Comparison of ENCODE assay signal across 8 cellular contexts in the genomic region with DNA sequence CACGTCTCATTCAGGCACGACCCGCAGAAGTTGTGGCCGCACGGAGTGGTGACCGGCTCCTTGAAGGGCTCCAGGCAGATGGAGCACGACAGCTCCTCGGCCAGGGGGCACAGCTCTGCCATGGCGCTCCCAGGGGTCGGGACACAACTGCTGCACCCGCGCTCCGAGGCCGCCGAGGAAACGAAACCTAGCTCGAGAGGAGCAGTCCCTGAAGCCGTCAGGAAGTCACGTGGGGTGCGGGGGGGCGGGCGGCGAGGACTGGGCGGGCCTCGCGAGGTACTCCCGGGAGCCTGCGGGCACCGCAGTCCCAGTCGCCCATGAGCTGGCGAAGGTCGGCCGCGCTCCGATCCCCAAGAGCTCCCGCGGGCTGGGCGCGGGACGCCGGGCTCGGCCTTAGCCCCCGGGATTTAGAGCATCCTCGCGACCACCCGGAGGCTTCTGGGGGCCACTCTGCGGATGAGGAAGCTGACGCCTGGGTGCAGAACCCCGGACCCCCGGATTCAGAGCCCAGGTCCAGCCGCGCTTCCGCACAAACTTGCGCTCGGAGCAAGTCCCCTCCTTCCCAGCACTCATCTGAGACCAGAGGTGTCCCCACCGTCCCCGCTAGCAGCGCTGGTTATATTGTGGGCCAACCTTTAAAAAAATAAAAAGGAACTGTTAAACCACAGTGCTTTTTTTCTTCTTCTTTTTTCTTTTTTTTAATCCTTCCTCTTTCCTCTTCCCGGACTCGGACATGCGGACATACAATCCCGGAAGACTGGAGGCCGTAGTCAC. TPM values are rescaled to one million over a fixed set of nuclear protein-coding genes. Genes with fewer than 3 reads are reported as not detected.
DNase-seq lines count a peak whose midpoint lies in the region; ATAC-seq and TF ChIP-seq lines count a peak whose summit lies in the region.

A gene with protein sequence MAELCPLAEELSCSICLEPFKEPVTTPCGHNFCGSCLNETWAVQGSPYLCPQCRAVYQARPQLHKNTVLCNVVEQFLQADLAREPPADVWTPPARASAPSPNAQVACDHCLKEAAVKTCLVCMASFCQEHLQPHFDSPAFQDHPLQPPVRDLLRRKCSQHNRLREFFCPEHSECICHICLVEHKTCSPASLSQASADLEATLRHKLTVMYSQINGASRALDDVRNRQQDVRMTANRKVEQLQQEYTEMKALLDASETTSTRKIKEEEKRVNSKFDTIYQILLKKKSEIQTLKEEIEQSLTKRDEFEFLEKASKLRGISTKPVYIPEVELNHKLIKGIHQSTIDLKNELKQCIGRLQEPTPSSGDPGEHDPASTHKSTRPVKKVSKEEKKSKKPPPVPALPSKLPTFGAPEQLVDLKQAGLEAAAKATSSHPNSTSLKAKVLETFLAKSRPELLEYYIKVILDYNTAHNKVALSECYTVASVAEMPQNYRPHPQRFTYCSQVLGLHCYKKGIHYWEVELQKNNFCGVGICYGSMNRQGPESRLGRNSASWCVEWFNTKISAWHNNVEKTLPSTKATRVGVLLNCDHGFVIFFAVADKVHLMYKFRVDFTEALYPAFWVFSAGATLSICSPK (minus strand): TSS at position 183 of the 774 bp plus-strand sequence. CDS start 61 bp downstream, at position 122.

- DNase-seq in NCI-H1436 treated with DMSO at 0.1 percent for 48 hours (lab: John Stamatoyannopoulos, UW) (peak; percentile 59), T-cell (peak; percentile 76 to 94 (median 86)), heart left ventricle (peak; percentile 92 to 95 (median 94)), posterior cingulate gyrus (peak; percentile 63 to 95 (median 80)), upper lobe of left lung (peak; percentile 96 to 98)

- TF ChIP-seq POLR2A in heart left ventricle (IDR thresholded peaks at IDR 0.05): peak; percentile 64 to 98
- TF ChIP-seq POLR2A in upper lobe of left lung (IDR thresholded peaks at IDR 0.05): peak; percentile 87 to 100 (median 96)

- peaks cover 0 to 60% (median 31%) of the 10 kb centered on the region in 12 donors for H3K4me1 ChIP-seq in heart left ventricle
- H3K4me1 ChIP-seq in upper lobe of left lung: peaks cover 45 to 59% (median 46%) of the 10 kb centered on the region in 4 donors

- H3K27me3 ChIP-seq in heart left ventricle (no peaks in the 10 kb centered on the region), upper lobe of left lung (no peaks in the 10 kb centered on the region)

- H3K27me3 Mint-ChIP-seq in T-cell: no peaks in the 10 kb centered on the region

- TF ChIP-seq CTCF in GM12875 (IDR thresholded peaks at IDR 0.05; ENCODE audit: borderline replicate concordance, insufficient read depth, low read depth, low read length) (no peak), heart left ventricle (IDR thresholded peaks at IDR 0.05) (no peak), upper lobe of left lung (IDR thresholded peaks at IDR 0.05) (peak in 4 of 6 experiments; percentile 4 to 28 (median 19))

- 0% methylated on average over 62 to 63 of the region's 63 CpGs for WGBS in adipose tissue, 3 donors
- 0 to 1% (median 0%) methylated on average over 13 to 63 of the region's 63 CpGs for WGBS in heart left ventricle, 4 donors
- WGBS in upper lobe of left lung, 2 donors: 0 to 1% methylated on average over 15 to 19 of the region's 63 CpGs

- intact Hi-C loops in heart left ventricle (cut with DNase I) (loop anchor here in 5 of 10 donors (5.0 kb wide), 2 partner anchors 77 to 82 kb away; a partner anchor contains a TSS), posterior cingulate gyrus (cut with DNase I) (no loop called here)

- H3K36me3 Mint-ChIP-seq in T-cell: peaks cover 4% of the 10 kb centered on the region

- CTCF ChIA-PET in T-cell (lab: Charles Lee): interaction anchor here in 1 of 2 donors (0.6 to 1.2 kb wide), 4 partner anchors 25 to 95 kb away, joined by 4 to 8 read pairs (median 4); a partner anchor contains a TSS

- H3K36me3 ChIP-seq in heart left ventricle: peaks cover 0 to 9% (median 0%) of the 10 kb centered on the region in 9 donors
- H3K36me3 ChIP-seq in upper lobe of left lung: peaks cover 0 to 4% (median 0%) of the 10 kb centered on the region in 4 donors

- peak; percentile 58 for ATAC-seq in HG02763 (IDR thresholded peaks at IDR 0.05; ENCODE audit: unreplicated experiment)
- peak; percentile 93 to 95 (median 94) for ATAC-seq in T-cell (replicated peaks in 1 of 4)
- peak; percentile 92 to 96 (median 95) for ATAC-seq in heart left ventricle
- peak; percentile 94 to 95 for ATAC-seq in upper lobe of left lung (ENCODE audit: low FRiP score in 2 of 2)

- H3K4me1 Mint-ChIP-seq in T-cell: peaks cover 45 to 53% (median 47%) of the 10 kb centered on the region in 3 donors

- H3K4me3 Mint-ChIP-seq in T-cell: peak within 1 kb of the TSS; percentile 86 to 95 (median 94)

- H3K9me3 Mint-ChIP-seq in T-cell: peaks cover 0 to 11% (median 0%) of the 10 kb centered on the region in 3 donors

- POLR2A ChIA-PET in T-cell (lab: Charles Lee): interaction anchor here (0.5 to 0.8 kb wide), 5 partner anchors 12 to 82 kb away, joined by 3 to 5 read pairs (median 3); no protein-coding TSS in a partner anchor

- H3K27ac ChIP-seq in adipose tissue (ENCODE audit: low read depth, low read length): peak within 1 kb of the TSS; percentile 61
- peak within 1 kb of the TSS; percentile 66 to 97 (median 92) for H3K27ac ChIP-seq in heart left ventricle
- peak within 1 kb of the TSS; percentile 95 to 97 (median 96) for H3K27ac ChIP-seq in upper lobe of left lung

- H3K9me3 ChIP-seq in heart left ventricle: peaks cover 0 to 12% (median 0%) of the 10 kb centered on the region in 12 donors
- no peaks in the 10 kb centered on the region for H3K9me3 ChIP-seq in upper lobe of left lung

- H3K4me3 ChIP-seq in GM12875 (ENCODE audit: low read depth, low read length) (peak within 1 kb of the TSS; percentile 93), heart left ventricle (peak within 1 kb of the TSS; percentile 68 to 98 (median 81)), upper lobe of left lung (peak within 1 kb of the TSS; percentile 72 to 90 (median 82))

- peak within 1 kb of the TSS; percentile 93 to 96 for H3K27ac Mint-ChIP-seq in T-cell

- TF ChIP-seq EP300 in upper lobe of left lung (IDR thresholded peaks at IDR 0.05): peak in 1 of 4 donors; percentile 46

RNA-seq across cellular contexts. Expression of the gene that starts here (rescaled TPM):
- total RNA-seq in T-cell (10 to 100 TPM; 41.4 to 59.7 (median 56.1) TPM), heart left ventricle (10 to 100 TPM; 12.8 to 55.9 (median 18.8) TPM), upper lobe of left lung (100 to 1,000 TPM in 2 of 6 donors, 10 to 100 TPM in 4; 66.7 to 294 (median 83.0) TPM)
- polyA plus RNA-seq in adipose tissue (10 to 100 TPM; 12.8 to 27.0 (median 18.4) TPM), heart left ventricle (1 to 10 TPM; 9.2 to 10.0 TPM)

Comparison
In these comparisons a context has a peak if more than half of its experiments do, and no peak if none do; other contexts are left out.
1. Peak in every context shown above with its lines: DNase-seq, ATAC-seq, H3K4me3 ChIP-seq and H3K27ac ChIP-seq.
2. CTCF ChIP-seq: peak in upper lobe of left lung (4 of 6); none in GM12875 (single experiment) and heart left ventricle (0 of 12).